33 cellular contexts compared by ENCODE assay signal in genomic region chr1:243973169-243973568, GRCh38.
"Had no signal": no experiment of that assay in that cellular context is flagged by ENCODE, and none has a peak within 500 bp of the region (broad histone marks: within the 10 kb centered on the region; RNA-seq: fewer than 3 reads in every experiment).

No MANE protein-coding gene starts in this region.

- DNase-seq: activated CD4-positive, alpha-beta T cell treated with anti-CD3 and anti-CD28 coated beads for 36 hours; activated CD4-positive, alpha-beta T cell treated with anti-CD3 and anti-CD28 coated beads, Interleukin-2, amount 10 ng/mL, durations not matched to agents 7 days and 5 days; activated CD4-positive, alpha-beta T cell treated with anti-CD3 and anti-CD28 coated beads, Interleukin-2, amount 50 U/mL, for 48 hours; activated CD8-positive, alpha-beta T cell treated with anti-CD3 and anti-CD28 coated beads, Interleukin-2, amount 10 ng/mL, durations not matched to agents 7 days and 5 days; activated gamma-delta T cell; activated naive CD4-positive, alpha-beta T cell treated with Interleukin-2 at 50 U/mL for 16 hours; activated naive CD8-positive, alpha-beta T cell treated with anti-CD3 and anti-CD28 coated beads, Interleukin-2, amount 10 ng/mL, durations not matched to agents 7 days and 5 days; activated T-cell treated with anti-CD3 and anti-CD28 coated beads, Interleukin-2, amount 50 U/mL, for 24 hours; body of pancreas; caudate nucleus; cerebellar nuclear complex; MM.1S; MV-4-11; NCI-H1092; NCI-H1436 treated with DMSO at 0.1 percent for 48 hours; NCI-H1694 treated with DMSO at 0.1 percent for 48 hours; NCI-H2029 treated with DMSO at 0.1 percent for 48 hours; NCI-H2107; NCI-H2171; NCI-H510A; NCI-H526; NCI-H748 treated with DMSO at 0.1 percent for 48 hours; NK-92 treated with Interleukin-12 subunit alpha and Interleukin-12 subunit beta, amount 100 ng/mL, for 24 hours; PC-9; SIG-M5 had no signal

- H2AFZ ChIP-seq: PC-9 had no signal

- H3K4me1 ChIP-seq: body of pancreas had no signal

- H3K27ac Mint-ChIP-seq: activated CD4-positive, alpha-beta T cell treated with anti-CD3 and anti-CD28 coated beads for 36 hours; activated CD4-positive, alpha-beta T cell treated with anti-CD3 and anti-CD28 coated beads, Interleukin-2, amount 10 ng/mL, durations not matched to agents 7 days and 5 days; activated CD8-positive, alpha-beta T cell treated with anti-CD3 and anti-CD28 coated beads, Interleukin-2, amount 10 ng/mL, durations not matched to agents 7 days and 5 days; activated naive CD4-positive, alpha-beta T cell treated with anti-CD3 and anti-CD28 coated beads, Interleukin-2, amount 50 U/mL, for 24 hours; activated naive CD8-positive, alpha-beta T cell treated with anti-CD3 and anti-CD28 coated beads, Interleukin-2, amount 10 ng/mL, durations not matched to agents 7 days and 5 days; activated T-cell treated with anti-CD3 and anti-CD28 coated beads, Interleukin-2, amount 50 U/mL, for 24 hours; activated T-helper 2 cell treated with anti-CD3 and anti-CD28 coated beads, Interferon-gamma antibody, Interleukin-2, Interleukin-4, amounts not matched to agents 10 μg/mL and 5 μg/mL and 100 μg/mL, durations not matched to agents 14 hours and 24 hours and 36 hours; T-helper 1 cell treated with Interleukin-12 subunit alpha and Interleukin-12 subunit beta and Interleukin-4 antibody, amounts not matched to agents 30 μg/mL and 1 μg/mL, for 36 hours; T-helper 2 cell treated with Interferon-gamma antibody and Interleukin-4, amounts not matched to agents 5 μg/mL and 100 μg/mL, for 36 hours; WTC11 had no signal

- H3K27me3 ChIP-seq: body of pancreas had no signal

- ATAC-seq: activated CD4-positive, alpha-beta T cell treated with anti-CD3 and anti-CD28 coated beads for 36 hours; activated CD4-positive, CD25-positive, alpha-beta regulatory T cell treated with anti-CD3 and anti-CD28 coated beads, Interleukin-2, amount 50 U/mL, for 24 hours; activated CD8-positive, alpha-beta T cell treated with anti-CD3 and anti-CD28 coated beads, Interleukin-2, amount 10 ng/mL, durations not matched to agents 7 days and 5 days; body of pancreas; Right ventricle myocardium inferior; WTC11 had no signal

- H3K4me2 ChIP-seq: PC-9 had no signal

- H3K9me3 ChIP-seq: body of pancreas had no signal

- H3K27me3 Mint-ChIP-seq: activated CD4-positive, alpha-beta T cell treated with anti-CD3 and anti-CD28 coated beads for 36 hours; activated naive CD4-positive, alpha-beta T cell treated with anti-CD3 and anti-CD28 coated beads, Interleukin-2, amount 50 U/mL, for 24 hours; activated naive CD8-positive, alpha-beta T cell treated with anti-CD3 and anti-CD28 coated beads, Interleukin-2, amount 10 ng/mL, durations not matched to agents 7 days and 5 days; activated T-cell treated with anti-CD3 and anti-CD28 coated beads, Interleukin-2, amount 50 U/mL, for 24 hours had no signal

- H3K4me3 ChIP-seq: body of pancreas, PC-9 had no signal

- H3K27ac ChIP-seq: body of pancreas, PC-9, RWPE1 had no signal

- H3K4me3 Mint-ChIP-seq: activated CD4-positive, alpha-beta T cell treated with anti-CD3 and anti-CD28 coated beads for 36 hours; activated CD4-positive, alpha-beta T cell treated with anti-CD3 and anti-CD28 coated beads, Interleukin-2, amount 10 ng/mL, durations not matched to agents 7 days and 5 days; activated CD8-positive, alpha-beta T cell treated with anti-CD3 and anti-CD28 coated beads, Interleukin-2, amount 10 ng/mL, durations not matched to agents 7 days and 5 days; activated naive CD4-positive, alpha-beta T cell treated with anti-CD3 and anti-CD28 coated beads, Interleukin-2, amount 50 U/mL, for 24 hours; activated naive CD8-positive, alpha-beta T cell treated with anti-CD3 and anti-CD28 coated beads, Interleukin-2, amount 10 ng/mL, durations not matched to agents 7 days and 5 days; activated T-cell treated with anti-CD3 and anti-CD28 coated beads, Interleukin-2, amount 50 U/mL, for 24 hours; T-helper 1 cell treated with Interleukin-12 subunit alpha and Interleukin-12 subunit beta and Interleukin-4 antibody, amounts not matched to agents 30 μg/mL and 1 μg/mL, for 36 hours; T-helper 2 cell treated with Interferon-gamma antibody and Interleukin-4, amounts not matched to agents 5 μg/mL and 100 μg/mL, for 36 hours; WTC11 had no signal

- H3K36me3 Mint-ChIP-seq: activated naive CD4-positive, alpha-beta T cell treated with anti-CD3 and anti-CD28 coated beads, Interleukin-2, amount 50 U/mL, for 24 hours; activated naive CD8-positive, alpha-beta T cell treated with anti-CD3 and anti-CD28 coated beads, Interleukin-2, amount 10 ng/mL, durations not matched to agents 7 days and 5 days; WTC11 had no signal

- H3K4me1 Mint-ChIP-seq: activated CD4-positive, alpha-beta T cell treated with anti-CD3 and anti-CD28 coated beads for 36 hours; activated CD4-positive, alpha-beta T cell treated with anti-CD3 and anti-CD28 coated beads, Interleukin-2, amount 10 ng/mL, durations not matched to agents 7 days and 5 days; activated naive CD4-positive, alpha-beta T cell treated with anti-CD3 and anti-CD28 coated beads, Interleukin-2, amount 50 U/mL, for 24 hours had no signal

- H3K9me3 Mint-ChIP-seq: activated CD4-positive, alpha-beta T cell treated with anti-CD3 and anti-CD28 coated beads, Interleukin-2, amount 10 ng/mL, durations not matched to agents 7 days and 5 days; activated naive CD4-positive, alpha-beta T cell treated with anti-CD3 and anti-CD28 coated beads, Interleukin-2, amount 50 U/mL, for 24 hours; activated naive CD8-positive, alpha-beta T cell treated with anti-CD3 and anti-CD28 coated beads, Interleukin-2, amount 10 ng/mL, durations not matched to agents 7 days and 5 days; activated T-cell treated with anti-CD3 and anti-CD28 coated beads, Interleukin-2, amount 50 U/mL, for 24 hours; activated T-helper 2 cell treated with anti-CD3 and anti-CD28 coated beads, Interferon-gamma antibody, Interleukin-2, Interleukin-4, amounts not matched to agents 10 μg/mL and 5 μg/mL and 100 μg/mL, durations not matched to agents 14 hours and 24 hours and 36 hours; T-helper 1 cell treated with Interleukin-12 subunit alpha and Interleukin-12 subunit beta and Interleukin-4 antibody, amounts not matched to agents 30 μg/mL and 1 μg/mL, for 36 hours; T-helper 2 cell treated with Interferon-gamma antibody and Interleukin-4, amounts not matched to agents 5 μg/mL and 100 μg/mL, for 36 hours; WTC11 had no signal
